Comparison of ENCODE assay signal across 13 cellular contexts in genomic region chr20:17227669-17228623, GRCh38. TPM values are rescaled to one million over a fixed set of nuclear protein-coding genes. Genes with fewer than 3 reads are reported as not detected.
A peak's percentile ranks its signal among the peaks of the same experiment; 100 is the strongest.
DNase-seq lines count a peak whose midpoint lies in the region; ATAC-seq and TF ChIP-seq lines count a peak whose summit lies in the region.
"Had no signal": no experiment of that assay in that cellular context is flagged by ENCODE, and none has a peak within 500 bp of the region (broad histone marks: within the 10 kb centered on the region; RNA-seq: fewer than 3 reads in every experiment).

No MANE protein-coding gene starts in this region.

- TF ChIP-seq CTCF in left ventricle myocardium inferior (IDR thresholded peaks at IDR 0.05; ENCODE audit: borderline replicate concordance) (no peak), heart right ventricle (IDR thresholded peaks at IDR 0.05) (no peak), left lung (IDR thresholded peaks at IDR 0.05) (no peak), vagina (IDR thresholded peaks at IDR 0.05) (no peak)

- 3 to 4% methylated on average over 34 to 35 of the region's 35 CpGs for WGBS in heart right ventricle, 2 donors

- H3K4me3 ChIP-seq in left ventricle myocardium inferior (peak overlapping the region; percentile 56), heart right ventricle (peak overlapping the region in 2 of 10 donors; percentile 5 to 36), left lung (peak overlapping the region in 1 of 2 donors; percentile 33), vagina (no peak overlapping the region)

- no peaks in the 10 kb centered on the region for H3K9me3 ChIP-seq in left ventricle myocardium inferior (replicated peaks)
- H3K9me3 ChIP-seq in heart right ventricle: no peaks in the 10 kb centered on the region
- no peaks in the 10 kb centered on the region for H3K9me3 ChIP-seq in left lung
- H3K9me3 ChIP-seq in vagina: no peaks in the 10 kb centered on the region
- H3K9me3 ChIP-seq: pancreas had no signal

- H3K27me3 ChIP-seq in left ventricle myocardium inferior (ENCODE audit: low read depth) (peaks cover 80% of the 10 kb centered on the region), heart right ventricle (peaks cover 6 to 86% (median 62%) of the 10 kb centered on the region in 7 donors), left lung (peaks cover 21 to 75% of the 10 kb centered on the region in 2 donors), vagina (no peaks in the 10 kb centered on the region)

- H3K4me1 ChIP-seq in left ventricle myocardium inferior: peaks cover 20% of the 10 kb centered on the region
- peaks cover 0 to 17% (median 5%) of the 10 kb centered on the region in 9 donors for H3K4me1 ChIP-seq in heart right ventricle
- peaks cover 0 to 6% of the 10 kb centered on the region in 2 donors for H3K4me1 ChIP-seq in left lung
- peaks cover 14% of the 10 kb centered on the region for H3K4me1 ChIP-seq in vagina

- ATAC-seq in heart right ventricle: no peak
- ATAC-seq in left lung: peak; percentile 58
- ATAC-seq in GM19467 (IDR thresholded peaks at IDR 0.05; ENCODE audit: unreplicated experiment): no peak
- ATAC-seq: activated CD8-positive, alpha-beta T cell treated with anti-CD3 and anti-CD28 coated beads for 36 hours; Right ventricle myocardium inferior had no signal

- intact Hi-C loops in left ventricle myocardium inferior (cut with micrococcal nuclease) (no loop called here), heart right ventricle (cut with DNase I) (loop anchor here in 1 of 10 donors (10.0 kb wide), 1 partner anchor 63 kb away; no protein-coding TSS in a partner anchor), left lung (cut with DNase I) (no loop called here), vagina (cut with DNase I) (no loop called here)

- no peak for TF ChIP-seq POLR2A in vagina (IDR thresholded peaks at IDR 0.05)

- DNase-seq in left ventricle myocardium inferior (no peak), heart right ventricle (no peak), astrocyte of the hippocampus (ENCODE audit: low read depth, low spot score) (peak; percentile 28), left lung (peak in 1 of 2 donors; percentile 49), vagina (ENCODE audit: extremely low spot score in 2 of 2) (no peak), foreskin melanocyte (no peak), GM03348 (ENCODE audit: low spot score) (no peak)
- DNase-seq: activated CD8-positive, alpha-beta T cell treated with anti-CD3 and anti-CD28 coated beads for 36 hours; amniotic stem cell had no signal

- H3K36me3 ChIP-seq in left ventricle myocardium inferior: no peaks in the 10 kb centered on the region
- no peaks in the 10 kb centered on the region for H3K36me3 ChIP-seq in heart right ventricle
- no peaks in the 10 kb centered on the region for H3K36me3 ChIP-seq in left lung
- H3K36me3 ChIP-seq in vagina: no peaks in the 10 kb centered on the region
- H3K36me3 ChIP-seq: pancreas had no signal

- H3K27ac ChIP-seq in left ventricle myocardium inferior (replicated peaks) (no peak overlapping the region), heart right ventricle (no peak overlapping the region), left lung (no peak overlapping the region), vagina (no peak overlapping the region)
- H3K27ac ChIP-seq: pancreas had no signal

RNA-seq across cellular contexts. Expression of gene PCSK2, which starts 1.1 kb away (rescaled TPM):
- total RNA-seq in left ventricle myocardium inferior: 0.74 TPM
- total RNA-seq in heart right ventricle: 1 to 10 TPM in 4 of 10 donors, under 1 TPM in 5, not detected in 1; 0.09 to 1.4 (median 0.97) TPM
- polyA plus RNA-seq in heart right ventricle: under 1 TPM; 0.38 to 0.44 TPM
- total RNA-seq in left lung: 10 to 100 TPM in 1 of 2 donors, 1 to 10 TPM in 1; 4.9 to 33.4 TPM
- total RNA-seq in vagina: 0.98 TPM
- total RNA-seq: activated CD8-positive, alpha-beta T cell treated with anti-CD3 and anti-CD28 coated beads for 36 hours had no signal
- polyA plus RNA-seq: BJ had no signal
